ENCODE assay signal across 17 cellular contexts in genomic region chr9:3750311-3750710, GRCh38.
DNase-seq lines count a peak whose midpoint lies in the region; FAIRE-seq and TF ChIP-seq lines count a peak whose summit lies in the region.
"Had no signal": no experiment of that assay in that cellular context is flagged by ENCODE, and none has a peak within 500 bp of the region (broad histone marks: within the 10 kb centered on the region; RNA-seq: fewer than 3 reads in every experiment).

No MANE protein-coding gene starts in this region.

- no peak overlapping the region for H3K4me3 Mint-ChIP-seq in osteocyte (ENCODE audit: unreplicated experiment)
- H3K4me3 Mint-ChIP-seq: CD4-positive, CD25-positive, alpha-beta regulatory T cell had no signal

- peak overlapping the region; percentile 40; the same call in 1 of the 2 replicates for H3K4me2 ChIP-seq in BLaER1

- no peak overlapping the region for H3K4me3 ChIP-seq in BLaER1

- no peaks in the 10 kb centered on the region for H3K9me3 Mint-ChIP-seq in osteocyte (ENCODE audit: unreplicated experiment)

- peaks cover 28% of the 10 kb centered on the region for H3K4me1 ChIP-seq in BLaER1

- H3K36me3 ChIP-seq in BLaER1, result peaks cover 4% of the 10 kb centered on the region; the same call in 1 of the 2 replicates

- no peaks in the 10 kb centered on the region for H3K27me3 ChIP-seq in BLaER1

- DNase-seq in RCC 7860 (ENCODE audit: low spot score) (peak; percentile 59), caudate nucleus (lab: John Stamatoyannopoulos, UW) (no peak), osteocyte (ENCODE audit: extremely low spot score, unreplicated experiment) (no peak), middle frontal gyrus (ENCODE audit: extremely low spot score, low spot score) (no peak), OCI-M1 (lab: John Stamatoyannopoulos, UW) (no peak), NCI-H1694 treated with DMSO at 0.1 percent for 48 hours (lab: John Stamatoyannopoulos, UW) (no peak), SIG-M5 (lab: John Stamatoyannopoulos, UW) (no peak)
- DNase-seq: Caco-2; CD4-positive, CD25-positive, alpha-beta regulatory T cell; Karpas-422; MM.1S; NCI-H1092 treated with DMSO at 0.1 percent for 48 hours; NCI-H187; NCI-H226; NCI-H524 treated with DMSO at 0.1 percent for 48 hours had no signal

- TF ChIP-seq CTCF in osteocyte (IDR thresholded peaks at IDR 0.05), result no peak

- H3K4me1 Mint-ChIP-seq in osteocyte (ENCODE audit: unreplicated experiment), result peaks cover 37% of the 10 kb centered on the region
- H3K4me1 Mint-ChIP-seq: CD4-positive, CD25-positive, alpha-beta regulatory T cell had no signal

- peaks cover 23% of the 10 kb centered on the region for H3K9me3 ChIP-seq in BLaER1
- H3K9me3 ChIP-seq: Caco-2 had no signal

- H3K36me3 Mint-ChIP-seq in osteocyte (ENCODE audit: unreplicated experiment), result no peaks in the 10 kb centered on the region
- H3K36me3 Mint-ChIP-seq: CD4-positive, CD25-positive, alpha-beta regulatory T cell had no signal

- H3K27me3 Mint-ChIP-seq in osteocyte (ENCODE audit: unreplicated experiment), result no peaks in the 10 kb centered on the region

- H3K27ac Mint-ChIP-seq in osteocyte (ENCODE audit: unreplicated experiment), result peak overlapping the region; percentile 73
- H3K27ac Mint-ChIP-seq: CD4-positive, CD25-positive, alpha-beta regulatory T cell had no signal

- H3K27ac ChIP-seq in BLaER1 (no peak overlapping the region), caudate nucleus (ENCODE audit: low read depth, low read length) (peak overlapping the region; percentile 45)

- H3K9ac ChIP-seq in BLaER1, result no peak overlapping the region

- H4K20me1 ChIP-seq in BLaER1, result no peaks in the 10 kb centered on the region

- FAIRE-seq in RCC 7860 (lab: Jason Lieb, UNC), result peak; percentile 94
- FAIRE-seq: H1 had no signal
